ENCODE assay signal across 2 cellular contexts in the genomic region with DNA sequence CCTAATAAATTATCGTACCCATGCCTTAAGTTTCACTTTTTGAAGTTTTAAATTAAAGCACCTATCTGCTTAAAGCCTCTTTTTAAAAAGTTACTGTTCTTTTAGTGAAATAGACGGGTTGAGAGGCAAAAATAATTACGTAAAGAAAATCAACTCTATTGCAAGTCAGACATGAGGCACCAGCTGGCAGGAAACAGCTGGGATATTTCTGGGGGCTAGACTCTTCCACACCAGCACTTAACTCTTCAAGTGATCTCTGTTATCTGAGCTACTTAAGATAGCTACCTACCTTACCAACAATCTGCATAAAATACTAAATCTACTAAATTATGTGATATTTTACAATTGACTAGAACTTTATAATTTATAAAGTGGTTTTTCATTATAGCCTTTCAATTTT.
A peak's percentile ranks its signal among the peaks of the same experiment; 100 is the strongest.
TF ChIP-seq lines count a peak whose summit lies in the region.

No MANE protein-coding gene starts in this region.

TF ChIP-seq in GM12878, 131 proteins besides CTCF, POLR2A, EP300 and RAD21:
- TF ChIP-seq CHD2 (IDR thresholded peaks at IDR 0.05; ENCODE audit: borderline replicate concordance, low read depth, low read length) (no peak), TCF3 (IDR thresholded peaks at IDR 0.05; ENCODE audit: borderline replicate concordance, insufficient read depth, low read depth, low read length) (no peak), ETV6 (conservative IDR thresholded peaks at IDR 0.05 in 1 of 2, IDR thresholded peaks at IDR 0.05 in 1 of 2; ENCODE audit: borderline replicate concordance in 1 of 2, low read depth in 1 of 2) (no peak), ZNF217 (IDR thresholded peaks at IDR 0.05) (no peak), TCF12 (IDR thresholded peaks at IDR 0.05; ENCODE audit: low read depth, low read length) (0 out of 2 replicates have a peak, but pooled peaks have one; percentile 50), HSF1 (IDR thresholded peaks at IDR 0.05; ENCODE audit: low read depth, low read length) (no peak), SUZ12 (IDR thresholded peaks at IDR 0.05; ENCODE audit: unreplicated experiment) (no peak)
- TF ChIP-seq, protein P1, sequence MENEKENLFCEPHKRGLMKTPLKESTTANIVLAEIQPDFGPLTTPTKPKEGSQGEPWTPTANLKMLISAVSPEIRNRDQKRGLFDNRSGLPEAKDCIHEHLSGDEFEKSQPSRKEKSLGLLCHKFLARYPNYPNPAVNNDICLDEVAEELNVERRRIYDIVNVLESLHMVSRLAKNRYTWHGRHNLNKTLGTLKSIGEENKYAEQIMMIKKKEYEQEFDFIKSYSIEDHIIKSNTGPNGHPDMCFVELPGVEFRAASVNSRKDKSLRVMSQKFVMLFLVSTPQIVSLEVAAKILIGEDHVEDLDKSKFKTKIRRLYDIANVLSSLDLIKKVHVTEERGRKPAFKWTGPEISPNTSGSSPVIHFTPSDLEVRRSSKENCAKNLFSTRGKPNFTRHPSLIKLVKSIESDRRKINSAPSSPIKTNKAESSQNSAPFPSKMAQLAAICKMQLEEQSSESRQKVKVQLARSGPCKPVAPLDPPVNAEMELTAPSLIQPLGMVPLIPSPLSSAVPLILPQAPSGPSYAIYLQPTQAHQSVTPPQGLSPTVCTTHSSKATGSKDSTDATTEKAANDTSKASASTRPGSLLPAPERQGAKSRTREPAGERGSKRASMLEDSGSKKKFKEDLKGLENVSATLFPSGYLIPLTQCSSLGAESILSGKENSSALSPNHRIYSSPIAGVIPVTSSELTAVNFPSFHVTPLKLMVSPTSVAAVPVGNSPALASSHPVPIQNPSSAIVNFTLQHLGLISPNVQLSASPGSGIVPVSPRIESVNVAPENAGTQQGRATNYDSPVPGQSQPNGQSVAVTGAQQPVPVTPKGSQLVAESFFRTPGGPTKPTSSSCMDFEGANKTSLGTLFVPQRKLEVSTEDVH (IDR thresholded peaks at IDR 0.05; ENCODE audit: low read depth, partially characterized antibody), result no peak

TF ChIP-seq in GM23338, 12 proteins besides CTCF, POLR2A, EP300 and RAD21:
- TF ChIP-seq EZH2 (IDR thresholded peaks at IDR 0.05; ENCODE audit: low read depth, unreplicated experiment) (no peak), JUNB (IDR thresholded peaks at IDR 0.05; ENCODE audit: unreplicated experiment) (no peak)
- TF ChIP-seq, protein P2, sequence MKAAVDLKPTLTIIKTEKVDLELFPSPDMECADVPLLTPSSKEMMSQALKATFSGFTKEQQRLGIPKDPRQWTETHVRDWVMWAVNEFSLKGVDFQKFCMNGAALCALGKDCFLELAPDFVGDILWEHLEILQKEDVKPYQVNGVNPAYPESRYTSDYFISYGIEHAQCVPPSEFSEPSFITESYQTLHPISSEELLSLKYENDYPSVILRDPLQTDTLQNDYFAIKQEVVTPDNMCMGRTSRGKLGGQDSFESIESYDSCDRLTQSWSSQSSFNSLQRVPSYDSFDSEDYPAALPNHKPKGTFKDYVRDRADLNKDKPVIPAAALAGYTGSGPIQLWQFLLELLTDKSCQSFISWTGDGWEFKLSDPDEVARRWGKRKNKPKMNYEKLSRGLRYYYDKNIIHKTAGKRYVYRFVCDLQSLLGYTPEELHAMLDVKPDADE (IDR thresholded peaks at IDR 0.05), result no peak
